ENCODE assay signal across 8 cellular contexts in the genomic region with DNA sequence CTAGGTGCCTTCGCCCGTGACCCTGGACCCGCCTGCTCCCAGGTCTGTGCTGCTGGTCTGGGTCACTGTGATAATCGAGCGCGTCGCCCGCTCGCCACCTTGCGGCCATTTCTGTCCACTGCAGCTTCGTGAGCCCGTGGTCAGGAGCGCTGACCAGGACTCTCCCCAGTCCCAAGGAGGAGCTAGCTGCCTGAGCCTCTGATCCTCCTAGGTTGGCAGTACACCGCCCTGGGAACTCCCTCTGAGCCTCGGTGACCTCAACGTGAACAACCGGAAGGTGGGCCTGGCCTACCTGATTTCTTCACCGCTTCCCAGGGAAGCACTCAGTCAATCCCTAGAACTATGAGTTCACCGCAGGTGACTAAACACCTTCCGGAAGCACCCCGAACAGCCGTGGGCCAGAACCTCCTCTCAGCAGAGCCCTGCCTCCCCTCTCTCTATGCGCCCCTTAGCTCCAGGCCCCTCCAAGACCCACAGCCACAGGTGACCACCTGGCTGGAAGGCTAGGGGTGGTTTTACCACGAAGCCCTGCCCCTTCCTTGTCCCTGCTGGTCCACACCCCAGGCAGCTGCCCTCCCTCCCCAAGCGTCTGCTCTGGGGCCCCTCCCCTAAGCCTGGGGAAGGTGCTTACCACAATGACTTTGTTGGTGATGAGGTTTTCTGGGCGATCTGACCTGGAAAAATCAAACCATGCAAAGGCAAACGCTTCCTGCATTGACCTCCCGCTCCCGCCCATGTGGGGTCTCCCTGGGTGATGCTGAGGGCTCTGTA. TPM values are rescaled to one million over a fixed set of nuclear protein-coding genes. Genes with fewer than 3 reads are reported as not detected.
DNase-seq lines count a peak whose midpoint lies in the region; TF ChIP-seq lines count a peak whose summit lies in the region.

No MANE protein-coding gene starts in this region.

- peak overlapping the region in 3 of 7 donors; percentile 25 to 46 (median 26) for H3K27ac Mint-ChIP-seq in CD14-positive monocyte

- H3K9me3 Mint-ChIP-seq in CD14-positive monocyte = peaks cover 0 to 3% (median 0%) of the 10 kb centered on the region in 7 donors

- TF ChIP-seq CTCF in CD14-positive monocyte (IDR thresholded peaks at IDR 0.05) = peak; percentile 94

- DNase-seq in CD14-positive monocyte (ENCODE audit: low spot score) (no peak), HAP-1 (ENCODE audit: low spot score in 2 of 2) (peak; percentile 34 to 82), SJSA1 (ENCODE audit: low read depth in 1 of 2, low spot score in 2 of 2) (peak; percentile 49 to 70), amniotic epithelial cell (ENCODE audit: low read depth) (peak; percentile 37), cardiac septum (ENCODE audit: low spot score) (peak; percentile 89), posterior vena cava (ENCODE audit: low spot score) (peak; percentile 92), NCI-H1694 treated with DMSO at 0.1 percent for 48 hours (lab: John Stamatoyannopoulos, UW) (no peak), NK-92 (lab: John Stamatoyannopoulos, UW; ENCODE audit: unreplicated experiment) (no peak)

- H3K36me3 ChIP-seq in HAP-1 (replicated peaks) = no peaks in the 10 kb centered on the region
- H3K36me3 ChIP-seq in SJSA1 = no peaks in the 10 kb centered on the region

- no peak overlapping the region for H3K27ac ChIP-seq in SJSA1

- intact Hi-C loops in CD14-positive monocyte (cut with micrococcal nuclease) = loop anchor here (1.0 to 10.0 kb wide), 2 partner anchors 95 to 100 kb away; no protein-coding TSS in a partner anchor
- intact Hi-C loops in cardiac septum (cut with DNase I) = loop anchor here (5.0 kb wide), 1 partner anchor 53 kb away; no protein-coding TSS in a partner anchor
- intact Hi-C loops in posterior vena cava (cut with DNase I) = loop anchor here in 1 of 2 donors (10.0 kb wide), 1 partner anchor 90 kb away; no protein-coding TSS in a partner anchor

- peaks cover 4 to 13% (median 5%) of the 10 kb centered on the region in 3 donors for H3K27me3 Mint-ChIP-seq in CD14-positive monocyte (ENCODE audit: low read depth in 3 of 3)

- H3K4me3 Mint-ChIP-seq in CD14-positive monocyte = peak overlapping the region in 1 of 2 donors; percentile 71

- H3K9me3 ChIP-seq in HAP-1 (no peaks in the 10 kb centered on the region), SJSA1 (replicated peaks) (no peaks in the 10 kb centered on the region)

- no peaks in the 10 kb centered on the region for H3K36me3 Mint-ChIP-seq in CD14-positive monocyte

- H3K27me3 ChIP-seq in HAP-1 (ENCODE audit: low read depth) (no peaks in the 10 kb centered on the region), SJSA1 (replicated peaks) (no peaks in the 10 kb centered on the region)

- in situ Hi-C loops in HAP-1 (cut with MboI; ENCODE audit: low sequenced_read_pairs) = no loop called here

- H3K4me3 ChIP-seq in HAP-1 (no peak overlapping the region), SJSA1 (no peak overlapping the region)

- H3K4me1 ChIP-seq in HAP-1 = no peaks in the 10 kb centered on the region
- H3K4me1 ChIP-seq in SJSA1 (replicated peaks) = peaks cover 11% of the 10 kb centered on the region

- peaks cover 17% of the 10 kb centered on the region for H3K4me1 Mint-ChIP-seq in CD14-positive monocyte

RNA-seq across cellular contexts. Expression of gene PLA2G4D, which starts 9.7 kb away (rescaled TPM):
- not detected for polyA plus RNA-seq in CD14-positive monocyte
- not detected in 2 replicates for total RNA-seq in SJSA1 (2014; rRNA removed; shearing (Covaris generic))
- total RNA-seq in cardiac septum (not detected), posterior vena cava (not detected)

Comparison
In these comparisons a context has a peak if more than half of its experiments do, and no peak if none do; other contexts are left out.
1. DNase-seq: peak in HAP-1 (2 of 2), SJSA1 (2 of 2), amniotic epithelial cell (single experiment), cardiac septum (single experiment) and posterior vena cava (single experiment); none in CD14-positive monocyte (single experiment), NCI-H1694 treated with DMSO at 0.1 percent for 48 hours (single experiment) and NK-92 (single experiment).